Comparison of ENCODE assay signal across 10 cellular contexts in the genomic region with DNA sequence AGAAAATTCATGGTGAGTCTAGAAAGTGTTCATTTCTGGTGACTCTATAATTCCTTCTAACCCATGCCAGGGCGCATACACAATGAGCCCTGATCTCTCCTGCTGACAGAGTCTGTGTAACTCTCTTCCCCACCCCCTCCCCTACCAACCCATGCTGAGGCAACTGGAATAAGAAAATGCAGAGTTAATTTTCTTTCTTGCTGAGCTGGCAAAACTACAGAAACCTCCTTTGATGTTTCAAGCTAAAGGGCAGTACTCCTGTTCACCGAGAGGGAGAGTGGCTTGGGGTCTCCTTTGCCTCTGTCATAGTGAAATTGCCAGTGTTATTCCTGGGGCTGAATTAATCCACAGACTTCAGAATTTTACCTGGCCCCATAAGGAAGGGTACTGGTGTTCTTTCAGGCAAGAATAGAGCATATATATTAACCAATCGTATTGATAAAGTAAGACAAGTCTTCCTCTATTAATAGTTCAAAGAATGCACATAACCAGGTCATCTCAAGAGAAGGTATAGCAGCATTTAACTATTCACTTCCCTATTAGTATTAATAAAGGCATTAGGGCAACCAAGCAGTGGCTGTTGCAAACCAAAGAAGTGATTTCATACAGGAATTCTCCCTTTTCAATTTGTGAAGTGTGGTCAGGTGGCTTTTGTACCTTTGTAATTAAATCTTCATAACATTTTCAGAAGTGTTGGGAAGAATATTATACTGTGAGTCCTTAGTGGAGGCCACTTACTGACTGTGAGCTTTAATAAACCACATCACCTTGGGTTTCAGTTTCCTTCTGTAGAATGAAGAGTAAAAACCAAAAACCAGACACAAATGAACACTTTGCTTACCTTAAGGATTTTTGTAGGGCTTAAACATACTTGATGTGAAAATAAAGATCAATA. TPM values are rescaled to one million over a fixed set of nuclear protein-coding genes. Genes with fewer than 3 reads are reported as not detected.
DNase-seq lines count a peak whose midpoint lies in the region; ATAC-seq, FAIRE-seq and TF ChIP-seq lines count a peak whose summit lies in the region.
"Had no signal": no experiment of that assay in that cellular context is flagged by ENCODE, and none has a peak within 500 bp of the region (broad histone marks: within the 10 kb centered on the region; RNA-seq: fewer than 3 reads in every experiment).

No MANE protein-coding gene starts in this region.

- TF ChIP-seq CTCF in brain (conservative IDR thresholded peaks at IDR 0.05) (peak in 1 of 2 experiments; percentile 34), uterus (IDR thresholded peaks at IDR 0.05) (no peak)

- peaks cover 38% of the 10 kb centered on the region for H3K4me1 Mint-ChIP-seq in brain

- intact Hi-C loops in uterus (cut with DNase I; ENCODE audit: low total_unique reads): no loop called here

- ATAC-seq in GM21515 (IDR thresholded peaks at IDR 0.05; ENCODE audit: unreplicated experiment): peak; percentile 85
- peak; percentile 77 for ATAC-seq in HG03097 (IDR thresholded peaks at IDR 0.05; ENCODE audit: low FRiP score, unreplicated experiment)
- ATAC-seq: pancreas had no signal

- H3K27me3 ChIP-seq in uterus: no peaks in the 10 kb centered on the region

- peak overlapping the region in 3 of 5 experiments; percentile 81 to 98 (median 88) for H3K4me3 Mint-ChIP-seq in brain

- peak overlapping the region in 3 of 5 experiments; percentile 64 to 90 (median 84) for H3K27ac Mint-ChIP-seq in brain

- peaks cover 8% of the 10 kb centered on the region for H3K27me3 Mint-ChIP-seq in brain

- H3K9me3 Mint-ChIP-seq in brain: peaks cover 0 to 3% (median 0%) of the 10 kb centered on the region in 5 experiments

- no peaks in the 10 kb centered on the region for H3K36me3 ChIP-seq in uterus
- H3K36me3 ChIP-seq: pancreas had no signal

- no peaks in the 10 kb centered on the region for H3K36me3 Mint-ChIP-seq in brain

- TF ChIP-seq POLR2A in uterus (IDR thresholded peaks at IDR 0.05): no peak

- peak; percentile 2 for DNase-seq in GM18507 (ENCODE audit: extremely low spot score, insufficient read length, low read depth)
- no peak for DNase-seq in HTR-8/SVneo (ENCODE audit: insufficient read length, low spot score)
- no peak for DNase-seq in NCI-H2029 (lab: John Stamatoyannopoulos, UW)
- no peak for DNase-seq in NCI-H1105 (lab: John Stamatoyannopoulos, UW)
- DNase-seq in uterus: no peak
- DNase-seq: NCI-H1930, pancreas had no signal

- FAIRE-seq in GM18507 (lab: Jason Lieb, UNC) (peak; percentile 62), HTR-8/SVneo (lab: Jason Lieb, UNC) (no peak)
- FAIRE-seq: pancreas had no signal

- H3K4me3 ChIP-seq in uterus: no peak overlapping the region
- H3K4me3 ChIP-seq: pancreas had no signal

- no peak overlapping the region for H3K27ac ChIP-seq in uterus
- H3K27ac ChIP-seq: pancreas had no signal

- H3K9me3 ChIP-seq in uterus: no peaks in the 10 kb centered on the region
- H3K9me3 ChIP-seq: pancreas had no signal

- no peaks in the 10 kb centered on the region for H3K4me1 ChIP-seq in uterus
- H3K4me1 ChIP-seq: pancreas had no signal

RNA-seq across cellular contexts. Expression of gene GAP43, which starts 4.1 kb away (rescaled TPM):
- polyA plus RNA-seq in brain (ENCODE audit: insufficient read depth, low read depth, low replicate concordance): 151 TPM
- 1 to 10 TPM in 1 of 4 donors, not detected in 3; 7.0 TPM for total RNA-seq in uterus
